In the genomic region with DNA sequence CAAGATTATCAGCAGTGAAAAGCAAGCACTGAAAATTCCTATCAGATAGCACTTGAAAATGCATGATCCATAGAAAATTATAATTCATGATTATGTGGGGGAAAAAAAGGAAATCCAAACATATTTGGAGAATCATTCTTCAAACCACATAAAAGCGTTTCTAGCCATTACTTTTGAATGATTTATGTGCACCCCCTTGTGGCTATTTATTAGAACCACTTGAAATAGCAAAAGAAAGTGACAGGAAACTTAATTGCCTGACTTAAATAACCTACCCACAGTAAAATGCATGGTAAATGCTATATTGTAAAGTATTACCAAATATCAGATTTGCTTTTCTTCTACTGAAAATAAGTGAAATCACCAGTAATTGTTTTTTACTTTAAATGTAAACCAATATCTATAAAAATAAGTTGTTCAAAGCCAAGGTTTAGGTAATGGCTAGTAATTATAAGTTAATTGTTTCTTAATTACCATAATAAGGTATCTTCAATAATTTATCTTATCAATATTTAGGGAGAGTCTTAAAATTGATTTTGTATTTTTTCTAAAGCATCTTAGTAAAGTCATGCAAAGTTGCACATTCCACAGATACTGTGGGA, we compare ENCODE assay signal across 8 cellular contexts.
A peak's percentile ranks its signal among the peaks of the same experiment; 100 is the strongest.
DNase-seq lines count a peak whose midpoint lies in the region; ATAC-seq, FAIRE-seq and TF ChIP-seq lines count a peak whose summit lies in the region.

No MANE protein-coding gene starts in this region.

- H3K27ac ChIP-seq in suprapubic skin: no peak overlapping the region

- ATAC-seq in HG02884 (IDR thresholded peaks at IDR 0.05; ENCODE audit: unreplicated experiment): no peak

- H3K4me1 ChIP-seq in suprapubic skin: peaks cover 5% of the 10 kb centered on the region

- TF ChIP-seq EP300 in suprapubic skin (IDR thresholded peaks at IDR 0.05): no peak

- 0% methylated on average over 1 of the region's 1 CpG for WGBS in suprapubic skin

- H3K9me3 ChIP-seq in suprapubic skin: no peaks in the 10 kb centered on the region

- FAIRE-seq in GM12891 (lab: Jason Lieb, UNC): no peak

- no peak overlapping the region for H3K4me3 ChIP-seq in foreskin fibroblast (ENCODE audit: low read depth in 1 of 2, low read length in 2 of 2)
- H3K4me3 ChIP-seq in suprapubic skin: no peak overlapping the region

- peak; percentile 23 for TF ChIP-seq CTCF in foreskin fibroblast (IDR thresholded peaks at IDR 0.05; ENCODE audit: low read depth, low read length)
- TF ChIP-seq CTCF in suprapubic skin (IDR thresholded peaks at IDR 0.05): peak; percentile 41 to 54

- DNase-seq in NCI-H2107 treated with DMSO at 0.1 percent for 48 hours (lab: John Stamatoyannopoulos, UW; ENCODE audit: unreplicated experiment) (peak; percentile 5), NCI-H2107 (lab: John Stamatoyannopoulos, UW) (no peak), M059J (ENCODE audit: low read depth) (peak; percentile 62), SK-N-DZ (ENCODE audit: low spot score) (peak; percentile 49), foreskin fibroblast (peak; percentile 33 to 66), suprapubic skin (ENCODE audit: low spot score in 2 of 2) (no peak), GM12891 (ENCODE audit: insufficient read length, low spot score) (no peak)

- H3K27me3 ChIP-seq in suprapubic skin: no peaks in the 10 kb centered on the region

- H3K36me3 ChIP-seq in suprapubic skin: no peaks in the 10 kb centered on the region

- no peak for TF ChIP-seq POLR2A in suprapubic skin (IDR thresholded peaks at IDR 0.05)
- TF ChIP-seq POLR2A in GM12891 (IDR thresholded peaks at IDR 0.05; ENCODE audit: low read depth, low read length): no peak

TF ChIP-seq in GM12891, 5 proteins besides CTCF, POLR2A, EP300 and RAD21:
- TF ChIP-seq POU2F2 (IDR thresholded peaks at IDR 0.05; ENCODE audit: low read depth, low read length) (no peak), TAF1 (IDR thresholded peaks at IDR 0.05; ENCODE audit: low read depth, low read length) (no peak), POLR2AphosphoS5 (IDR thresholded peaks at IDR 0.05; ENCODE audit: low read depth, low read length) (no peak), PAX5 (IDR thresholded peaks at IDR 0.05; ENCODE audit: insufficient read depth, low read length, severe bottlenecking) (no peak), SPI1 (IDR thresholded peaks at IDR 0.05; ENCODE audit: low read depth, low read length) (no peak)
TF ChIP-seq in GM12891: peak in this region for 0.

Comparison
In these comparisons a context has a peak if more than half of its experiments do, and no peak if none do; other contexts are left out.
1. DNase-seq: peak in NCI-H2107 treated with DMSO at 0.1 percent for 48 hours (single experiment), M059J (single experiment), SK-N-DZ (single experiment) and foreskin fibroblast (2 of 2); none in NCI-H2107 (single experiment), suprapubic skin (0 of 2) and GM12891 (single experiment).